Comparison of ENCODE assay signal across 15 cellular contexts in genomic region chr2:174327958-174328308, GRCh38. TPM values are rescaled to one million over a fixed set of nuclear protein-coding genes. Genes with fewer than 3 reads are reported as not detected.
DNase-seq lines count a peak whose midpoint lies in the region; TF ChIP-seq lines count a peak whose summit lies in the region.
"Had no signal": no experiment of that assay in that cellular context is flagged by ENCODE, and none has a peak within 500 bp of the region (broad histone marks: within the 10 kb centered on the region; RNA-seq: fewer than 3 reads in every experiment).

No MANE protein-coding gene starts in this region.

- H3K4me3 Mint-ChIP-seq in chondrocyte (ENCODE audit: unreplicated experiment): peak overlapping the region; percentile 52
- peak overlapping the region; percentile 72 to 85 (median 81) for H3K4me3 Mint-ChIP-seq in nephron
- H3K4me3 Mint-ChIP-seq in activated CD4-positive, alpha-beta memory T cell treated with anti-CD3 and anti-CD28 coated beads for 36 hours: no peak overlapping the region

- H3K36me3 Mint-ChIP-seq in chondrocyte (ENCODE audit: low read depth): no peaks in the 10 kb centered on the region
- no peaks in the 10 kb centered on the region for H3K36me3 Mint-ChIP-seq in nephron (ENCODE audit: low read depth)
- no peaks in the 10 kb centered on the region for H3K36me3 Mint-ChIP-seq in activated CD4-positive, alpha-beta memory T cell treated with anti-CD3 and anti-CD28 coated beads for 36 hours

- H3K27me3 Mint-ChIP-seq in chondrocyte (ENCODE audit: low read depth) (peaks cover 73% of the 10 kb centered on the region), nephron (ENCODE audit: low read depth) (peaks cover 92% of the 10 kb centered on the region)
- H3K27me3 Mint-ChIP-seq in activated CD4-positive, alpha-beta memory T cell treated with anti-CD3 and anti-CD28 coated beads for 36 hours: peaks cover 81% of the 10 kb centered on the region

- H3K4me1 Mint-ChIP-seq in chondrocyte (ENCODE audit: low read depth) (peaks cover 41% of the 10 kb centered on the region), nephron (peaks cover 50% of the 10 kb centered on the region)
- peaks cover 34% of the 10 kb centered on the region for H3K4me1 Mint-ChIP-seq in activated CD4-positive, alpha-beta memory T cell treated with anti-CD3 and anti-CD28 coated beads for 36 hours (ENCODE audit: low read depth)

- DNase-seq in DMS53 (lab: John Stamatoyannopoulos, UW) (peak; percentile 48), DMS53 treated with DMSO at 0.1 percent for 48 hours (lab: John Stamatoyannopoulos, UW; ENCODE audit: unreplicated experiment) (no peak), GM03348 (ENCODE audit: low spot score) (peak; percentile 38), chondrocyte (ENCODE audit: low spot score) (no peak), ACHN (no peak), pons (ENCODE audit: low spot score) (no peak)
- no peak for DNase-seq in activated CD4-positive, alpha-beta memory T cell treated with anti-CD3 and anti-CD28 coated beads for 36 hours
- DNase-seq: activated effector memory CD4-positive, alpha-beta T cell treated with Interleukin-2 at 50 U/mL for 16 hours; effector memory CD4-positive, alpha-beta T cell; foreskin melanocyte; NCI-H1048; thyroid gland had no signal

- H3K9me3 Mint-ChIP-seq in chondrocyte (ENCODE audit: low read depth) (no peaks in the 10 kb centered on the region), nephron (no peaks in the 10 kb centered on the region)
- H3K9me3 Mint-ChIP-seq in activated CD4-positive, alpha-beta memory T cell treated with anti-CD3 and anti-CD28 coated beads for 36 hours: no peaks in the 10 kb centered on the region

- TF ChIP-seq CTCF in chondrocyte (IDR thresholded peaks at IDR 0.05) (no peak), nephron (IDR thresholded peaks at IDR 0.05; ENCODE audit: unreplicated experiment in 3 of 3) (no peak)

- CTCF ChIA-PET in activated CD4-positive, alpha-beta memory T cell treated with anti-CD3 and anti-CD28 coated beads for 36 hours (lab: Charles Lee): interaction anchor here (1.7 kb wide), 1 partner anchor 13 kb away, joined by 11 read pairs; no protein-coding TSS in a partner anchor

- in situ Hi-C loops in ACHN (cut with HindIII; ENCODE audit: low pct_ligation_motif_present, low pct_unique_long_range_greater_than_20kb, low sequenced_read_pairs): no loop called here

- H3K27ac Mint-ChIP-seq in chondrocyte (ENCODE audit: unreplicated experiment): no peak overlapping the region
- no peak overlapping the region for H3K27ac Mint-ChIP-seq in nephron
- no peak overlapping the region for H3K27ac Mint-ChIP-seq in activated CD4-positive, alpha-beta memory T cell treated with anti-CD3 and anti-CD28 coated beads for 36 hours
- H3K27ac Mint-ChIP-seq: activated CD4-positive, alpha-beta T cell treated with anti-CD3 and anti-CD28 coated beads for 36 hours had no signal

- intact Hi-C loops in activated CD4-positive, alpha-beta memory T cell treated with anti-CD3 and anti-CD28 coated beads for 36 hours (cut with micrococcal nuclease): no loop called here

- POLR2A ChIA-PET in activated CD4-positive, alpha-beta memory T cell treated with anti-CD3 and anti-CD28 coated beads for 36 hours (lab: Charles Lee): no interaction called here

RNA-seq across cellular contexts. Expression of gene SP9, which starts 6.8 kb away (rescaled TPM):
- not detected in 3 replicates for total RNA-seq in chondrocyte
- total RNA-seq in activated CD4-positive, alpha-beta memory T cell treated with anti-CD3 and anti-CD28 coated beads for 36 hours: not detected
- total RNA-seq: activated CD4-positive, alpha-beta T cell treated with anti-CD3 and anti-CD28 coated beads for 36 hours; kidney epithelial cell; thyroid gland had no signal

Comparison
In these comparisons a context has a peak if more than half of its experiments do, and no peak if none do; other contexts are left out.
1. DNase-seq: peak in DMS53 (single experiment) and GM03348 (single experiment); none in DMS53 treated with DMSO at 0.1 percent for 48 hours (single experiment), chondrocyte (single experiment), ACHN (single experiment), pons (single experiment) and activated CD4-positive, alpha-beta memory T cell treated with anti-CD3 and anti-CD28 coated beads for 36 hours (single experiment).